In genomic region chr15:55526559-55527036, GRCh38 we compare ENCODE assay signal across 1 cellular context.
TF ChIP-seq lines count a peak whose summit lies in the region.

No MANE protein-coding gene starts in this region.

TF ChIP-seq in HepG2, 621 proteins besides CTCF, POLR2A, EP300 and RAD21 (continued from another document and continues in another):
- no peak for TF ChIP-seq BCL3 (CRISPR knock-in tag; IDR thresholded peaks at IDR 0.05)
- TF ChIP-seq KAT7 (CRISPR knock-in tag; IDR thresholded peaks at IDR 0.05; ENCODE audit: borderline replicate concordance), result no peak
- no peak for TF ChIP-seq KDM3A (CRISPR knock-in tag; IDR thresholded peaks at IDR 0.05; ENCODE audit: low read depth)
- no peak for TF ChIP-seq CHD2 (IDR thresholded peaks at IDR 0.05; ENCODE audit: low read depth, low read length)
- TF ChIP-seq ZSCAN12 (CRISPR knock-in tag; IDR thresholded peaks at IDR 0.05), result no peak
- no peak for TF ChIP-seq CENPX (CRISPR knock-in tag; IDR thresholded peaks at IDR 0.05)
- no peak for TF ChIP-seq CSRNP2 (CRISPR knock-in tag; conservative IDR thresholded peaks at IDR 0.05; ENCODE audit: low read depth)
- no peak for TF ChIP-seq EED (CRISPR knock-in tag; IDR thresholded peaks at IDR 0.05)
- peak; percentile 55 for TF ChIP-seq SALL1 (CRISPR knock-in tag; IDR thresholded peaks at IDR 0.05)
- TF ChIP-seq IKZF5 (CRISPR knock-in tag; IDR thresholded peaks at IDR 0.05), result 0 out of 2 replicates have a peak, but pooled peaks have one; percentile 29
- no peak for TF ChIP-seq PREB (CRISPR knock-in tag; IDR thresholded peaks at IDR 0.05)
- TF ChIP-seq HNRNPL (IDR thresholded peaks at IDR 0.05; ENCODE audit: low read depth, low read length), result no peak
- TF ChIP-seq CENPBD1 (CRISPR knock-in tag; IDR thresholded peaks at IDR 0.05; ENCODE audit: borderline replicate concordance, low read depth), result no peak
- TF ChIP-seq ZBTB34 (CRISPR knock-in tag; IDR thresholded peaks at IDR 0.05), result 0 out of 2 replicates have a peak, but pooled peaks have one; percentile 29
- no peak for TF ChIP-seq SCMH1 (CRISPR knock-in tag; IDR thresholded peaks at IDR 0.05; ENCODE audit: borderline replicate concordance)
- TF ChIP-seq ZNF704 (CRISPR knock-in tag; IDR thresholded peaks at IDR 0.05; ENCODE audit: borderline replicate concordance), result no peak
- no peak for TF ChIP-seq ISL2 (CRISPR knock-in tag; IDR thresholded peaks at IDR 0.05)
- no peak for TF ChIP-seq CERS6 (CRISPR knock-in tag; IDR thresholded peaks at IDR 0.05)
- TF ChIP-seq ZSCAN20 (CRISPR knock-in tag; IDR thresholded peaks at IDR 0.05; ENCODE audit: borderline replicate concordance), result no peak
- TF ChIP-seq DZIP1 (CRISPR knock-in tag; IDR thresholded peaks at IDR 0.05), result no peak
- TF ChIP-seq SRY (CRISPR knock-in tag; IDR thresholded peaks at IDR 0.05), result no peak
- no peak for TF ChIP-seq HNF1A (IDR thresholded peaks at IDR 0.05; ENCODE audit: low read depth)
- no peak for TF ChIP-seq HNF1A (CRISPR knock-in tag; IDR thresholded peaks at IDR 0.05; ENCODE audit: borderline replicate concordance)
- TF ChIP-seq NFKB2 (CRISPR knock-in tag; IDR thresholded peaks at IDR 0.05; ENCODE audit: borderline replicate concordance), result peak; percentile 41; the same call in 1 of the 2 replicates
- TF ChIP-seq RXRA (CRISPR knock-in tag; IDR thresholded peaks at IDR 0.05), result no peak
- TF ChIP-seq ZNF33A (CRISPR knock-in tag; IDR thresholded peaks at IDR 0.05; ENCODE audit: borderline replicate concordance), result no peak; the same call in 1 of the 2 replicates
- TF ChIP-seq DRAP1 (CRISPR knock-in tag; IDR thresholded peaks at IDR 0.05), result no peak
- TF ChIP-seq ZNF550 (CRISPR knock-in tag; IDR thresholded peaks at IDR 0.05; ENCODE audit: borderline replicate concordance), result no peak
- TF ChIP-seq TGIF2 (CRISPR knock-in tag; IDR thresholded peaks at IDR 0.05), result no peak
- TF ChIP-seq ZHX1 (CRISPR knock-in tag; IDR thresholded peaks at IDR 0.05; ENCODE audit: low read depth), result no peak
- TF ChIP-seq ZNF891 (CRISPR knock-in tag; IDR thresholded peaks at IDR 0.05), result peak; percentile 81; the same call in 1 of the 2 replicates
- no peak for TF ChIP-seq ZNF713 (CRISPR knock-in tag; IDR thresholded peaks at IDR 0.05)
- TF ChIP-seq THAP11 (CRISPR knock-in tag; IDR thresholded peaks at IDR 0.05), result peak; percentile 34; the same call in 1 of the 2 replicates
- TF ChIP-seq SP2 (CRISPR knock-in tag; IDR thresholded peaks at IDR 0.05), result no peak
- peak; percentile 80 for TF ChIP-seq BORCS8-MEF2B (CRISPR knock-in tag; IDR thresholded peaks at IDR 0.05)
- peak; percentile 94 for TF ChIP-seq MYC (CRISPR knock-in tag; IDR thresholded peaks at IDR 0.05; ENCODE audit: borderline replicate concordance)
- TF ChIP-seq SRSF4 (IDR thresholded peaks at IDR 0.05; ENCODE audit: low read depth, low read length, poor library complexity, severe bottlenecking), result no peak
- TF ChIP-seq ZNF879 (CRISPR knock-in tag; IDR thresholded peaks at IDR 0.05), result no peak
- TF ChIP-seq PAF1 (CRISPR knock-in tag; IDR thresholded peaks at IDR 0.05), result no peak
- TF ChIP-seq FOXA3 (CRISPR knock-in tag; IDR thresholded peaks at IDR 0.05), result 0 out of 2 replicates have a peak, but pooled peaks have one; percentile 11
- 0 out of 2 replicates have a peak, but pooled peaks have one; percentile 41 for TF ChIP-seq ZNF773 (CRISPR knock-in tag; IDR thresholded peaks at IDR 0.05; ENCODE audit: borderline replicate concordance)
- TF ChIP-seq POGZ (CRISPR knock-in tag; IDR thresholded peaks at IDR 0.05), result peak; percentile 70; the same call in 1 of the 2 replicates
- TF ChIP-seq SMYD3 (CRISPR knock-in tag; IDR thresholded peaks at IDR 0.05), result no peak
- no peak for TF ChIP-seq CEBPB (IDR thresholded peaks at IDR 0.05; ENCODE audit: borderline replicate concordance, low read depth, low read length)
